10 cellular contexts compared by ENCODE assay signal in genomic region chr15:96320703-96321421, GRCh38. TPM values are rescaled to one million over a fixed set of nuclear protein-coding genes. Genes with fewer than 3 reads are reported as not detected.
DNase-seq lines count a peak whose midpoint lies in the region; ATAC-seq and TF ChIP-seq lines count a peak whose summit lies in the region.
"Had no signal": no experiment of that assay in that cellular context is flagged by ENCODE, and none has a peak within 500 bp of the region (broad histone marks: within the 10 kb centered on the region; RNA-seq: fewer than 3 reads in every experiment).

No MANE protein-coding gene starts in this region.

- TF ChIP-seq CTCF in left ventricle myocardium inferior (IDR thresholded peaks at IDR 0.05; ENCODE audit: borderline replicate concordance) (no peak), fibroblast of villous mesenchyme (IDR thresholded peaks at IDR 0.05; ENCODE audit: insufficient read depth, low read depth, low read length) (no peak), osteoblast (IDR thresholded peaks at IDR 0.05; ENCODE audit: extremely low read depth, low read depth, low read length) (no peak)

- no peak for DNase-seq in left ventricle myocardium inferior
- no peak for DNase-seq in Right ventricle myocardium superior
- DNase-seq in fibroblast of villous mesenchyme (ENCODE audit: low read depth): peak; percentile 39
- no peak for DNase-seq in osteoblast (ENCODE audit: insufficient read length, low spot score, missing footprints)
- DNase-seq in activated naive CD4-positive, alpha-beta T cell (lab: John Stamatoyannopoulos, UW): no peak
- DNase-seq: natural killer cell, NCI-H2081 treated with DMSO at 0.1 percent for 48 hours had no signal

- intact Hi-C loops in left ventricle myocardium inferior (cut with micrococcal nuclease): loop anchor here (10.0 kb wide), 1 partner anchor 1066 kb away; no protein-coding TSS in a partner anchor
- intact Hi-C loops in Right ventricle myocardium superior (cut with DNase I): no loop called here

- H3K79me2 ChIP-seq in osteoblast (ENCODE audit: insufficient read depth, low read length): peaks cover 32% of the 10 kb centered on the region

- no peaks in the 10 kb centered on the region for H4K20me1 ChIP-seq in osteoblast (ENCODE audit: insufficient read depth, low read length)

- peak overlapping the region; percentile 77 for H2AFZ ChIP-seq in osteoblast (ENCODE audit: low read length)

- H3K36me3 ChIP-seq in left ventricle myocardium inferior: no peaks in the 10 kb centered on the region
- no peaks in the 10 kb centered on the region for H3K36me3 ChIP-seq in osteoblast (ENCODE audit: insufficient read depth, low read length)
- no peaks in the 10 kb centered on the region for H3K36me3 ChIP-seq in urinary bladder (ENCODE audit: insufficient read depth)

- peak overlapping the region; percentile 75 for H3K4me2 ChIP-seq in osteoblast (ENCODE audit: insufficient read depth, low read length)

- H3K9me3 ChIP-seq in left ventricle myocardium inferior (replicated peaks) (no peaks in the 10 kb centered on the region), osteoblast (ENCODE audit: low read depth, low read length) (no peaks in the 10 kb centered on the region)

- 56% methylated on average over 20 of the region's 20 CpGs for WGBS in urinary bladder

- H3K4me1 ChIP-seq in left ventricle myocardium inferior: peaks cover 34% of the 10 kb centered on the region
- H3K4me1 ChIP-seq in osteoblast (ENCODE audit: insufficient read depth, low read length): peaks cover 9% of the 10 kb centered on the region
- peaks cover 3% of the 10 kb centered on the region for H3K4me1 ChIP-seq in urinary bladder (ENCODE audit: insufficient read depth)

- peak overlapping the region; percentile 96 for H3K27ac ChIP-seq in left ventricle myocardium inferior (replicated peaks)
- H3K27ac ChIP-seq in osteoblast (ENCODE audit: low read depth, low read length): peak overlapping the region; percentile 44
- no peak overlapping the region for H3K27ac ChIP-seq in urinary bladder (ENCODE audit: low read depth)

- ATAC-seq in Right ventricle myocardium superior (ENCODE audit: poor library complexity) (no peak), GM18520 (IDR thresholded peaks at IDR 0.05; ENCODE audit: unreplicated experiment) (no peak), GM19467 (IDR thresholded peaks at IDR 0.05; ENCODE audit: unreplicated experiment) (no peak)
- ATAC-seq: natural killer cell had no signal

- H3K27me3 ChIP-seq in left ventricle myocardium inferior (ENCODE audit: low read depth) (peaks cover 99% of the 10 kb centered on the region), osteoblast (ENCODE audit: insufficient read depth, low read length) (peaks cover 22% of the 10 kb centered on the region)

- H3K4me3 ChIP-seq in left ventricle myocardium inferior (peak overlapping the region; percentile 88), fibroblast of villous mesenchyme (ENCODE audit: low read depth, low read length) (peak overlapping the region; percentile 55), osteoblast (ENCODE audit: insufficient read depth, low read length) (peak overlapping the region; percentile 64), urinary bladder (ENCODE audit: low read depth, low read length) (peak overlapping the region; percentile 54)

RNA-seq across cellular contexts. Expression of gene NR2F2, which starts 9.6 kb away (rescaled TPM):
- total RNA-seq in left ventricle myocardium inferior (12.8 TPM), Right ventricle myocardium superior (11.0 TPM), fibroblast of villous mesenchyme (73.1 and 96.3 TPM in 2 replicates), osteoblast (13.0 and 14.5 TPM in 2 replicates), urinary bladder (28.0 TPM)
- 66.2 TPM for polyA plus RNA-seq in urinary bladder
- total RNA-seq: natural killer cell had no signal
